In genomic region chr17:76103274-76104139, GRCh38 we compare ENCODE assay signal across 1 cellular context.
TF ChIP-seq lines count a peak whose summit lies in the region.

Gene EXOC7, minus strand, starts transcription at chr17:76103787. Its CDS starts 95 bp downstream, at chr17:76103692.

TF ChIP-seq in HEK293, 187 proteins besides CTCF, POLR2A, EP300 and RAD21 (continued from another document and continues in another):
- TF ChIP-seq ZSCAN4 (tag by site-specific recombination; IDR thresholded peaks at IDR 0.05) = peak; percentile 57; the same call in 1 of the 2 replicates
- TF ChIP-seq ZFHX2 (tag by site-specific recombination; conservative IDR thresholded peaks at IDR 0.05) = peak; percentile 89
- TF ChIP-seq, protein P1, sequence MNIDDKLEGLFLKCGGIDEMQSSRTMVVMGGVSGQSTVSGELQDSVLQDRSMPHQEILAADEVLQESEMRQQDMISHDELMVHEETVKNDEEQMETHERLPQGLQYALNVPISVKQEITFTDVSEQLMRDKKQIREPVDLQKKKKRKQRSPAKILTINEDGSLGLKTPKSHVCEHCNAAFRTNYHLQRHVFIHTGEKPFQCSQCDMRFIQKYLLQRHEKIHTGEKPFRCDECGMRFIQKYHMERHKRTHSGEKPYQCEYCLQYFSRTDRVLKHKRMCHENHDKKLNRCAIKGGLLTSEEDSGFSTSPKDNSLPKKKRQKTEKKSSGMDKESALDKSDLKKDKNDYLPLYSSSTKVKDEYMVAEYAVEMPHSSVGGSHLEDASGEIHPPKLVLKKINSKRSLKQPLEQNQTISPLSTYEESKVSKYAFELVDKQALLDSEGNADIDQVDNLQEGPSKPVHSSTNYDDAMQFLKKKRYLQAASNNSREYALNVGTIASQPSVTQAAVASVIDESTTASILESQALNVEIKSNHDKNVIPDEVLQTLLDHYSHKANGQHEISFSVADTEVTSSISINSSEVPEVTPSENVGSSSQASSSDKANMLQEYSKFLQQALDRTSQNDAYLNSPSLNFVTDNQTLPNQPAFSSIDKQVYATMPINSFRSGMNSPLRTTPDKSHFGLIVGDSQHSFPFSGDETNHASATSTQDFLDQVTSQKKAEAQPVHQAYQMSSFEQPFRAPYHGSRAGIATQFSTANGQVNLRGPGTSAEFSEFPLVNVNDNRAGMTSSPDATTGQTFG (tag by site-specific recombination; IDR thresholded peaks at IDR 0.05; ENCODE audit: borderline replicate concordance) = no peak
- TF ChIP-seq OVOL3 (tag by site-specific recombination; IDR thresholded peaks at IDR 0.05) = 0 out of 2 replicates have a peak, but pooled peaks have one; percentile 7
- no peak for TF ChIP-seq ZNF157 (tag by site-specific recombination; IDR thresholded peaks at IDR 0.05)
- TF ChIP-seq INSM2 (tag by site-specific recombination; IDR thresholded peaks at IDR 0.05) = no peak
- peak; percentile 87 for TF ChIP-seq ZNF335 (tag by site-specific recombination; conservative IDR thresholded peaks at IDR 0.05)
- 0 out of 2 replicates have a peak, but pooled peaks have one; percentile 58 for TF ChIP-seq KLF17 (tag by site-specific recombination; IDR thresholded peaks at IDR 0.05)
- TF ChIP-seq ZNF473 (tag by site-specific recombination; IDR thresholded peaks at IDR 0.05) = no peak
- no peak for TF ChIP-seq ZNF776 (tag by site-specific recombination; IDR thresholded peaks at IDR 0.05; ENCODE audit: borderline replicate concordance)
- peak; percentile 95 for TF ChIP-seq ZBTB48 (tag by site-specific recombination; IDR thresholded peaks at IDR 0.05)
- TF ChIP-seq KLF7 (tag by site-specific recombination; IDR thresholded peaks at IDR 0.05; ENCODE audit: borderline replicate concordance) = peak; percentile 65
- TF ChIP-seq ZNF311 (tag by site-specific recombination; IDR thresholded peaks at IDR 0.05; ENCODE audit: borderline replicate concordance) = no peak
- peak; percentile 37; the same call in 1 of the 2 replicates for TF ChIP-seq ZNF341 (tag by site-specific recombination; IDR thresholded peaks at IDR 0.05; ENCODE audit: low read depth)
- peak; percentile 69 for TF ChIP-seq KLF16 (tag by site-specific recombination; IDR thresholded peaks at IDR 0.05)
- peak; percentile 87 for TF ChIP-seq EGR2 (tag by site-specific recombination; IDR thresholded peaks at IDR 0.05; ENCODE audit: low read depth)
- TF ChIP-seq ZIC2 (tag by site-specific recombination; IDR thresholded peaks at IDR 0.05) = peak; percentile 85
- no peak for TF ChIP-seq ZNF239 (tag by site-specific recombination; IDR thresholded peaks at IDR 0.05)
- TF ChIP-seq HOXA7 (CRISPR knock-in tag; IDR thresholded peaks at IDR 0.05; ENCODE audit: borderline replicate concordance) = no peak
- no peak for TF ChIP-seq RBAK (tag by site-specific recombination; IDR thresholded peaks at IDR 0.05)
- 0 out of 2 replicates have a peak, but pooled peaks have one; percentile 42 for TF ChIP-seq ZNF324 (tag by site-specific recombination; IDR thresholded peaks at IDR 0.05)
- TF ChIP-seq ZBTB8A (tag by site-specific recombination; IDR thresholded peaks at IDR 0.05) = peak; percentile 22; the same call in 1 of the 2 replicates
- peak; percentile 58; the same call in 1 of the 2 replicates for TF ChIP-seq SP7 (tag by site-specific recombination; IDR thresholded peaks at IDR 0.05)
- no peak for TF ChIP-seq ZNF146 (tag by site-specific recombination; IDR thresholded peaks at IDR 0.05)
- TF ChIP-seq KLF1 (tag by site-specific recombination; IDR thresholded peaks at IDR 0.05) = peak; percentile 79
- TF ChIP-seq, protein P2, sequence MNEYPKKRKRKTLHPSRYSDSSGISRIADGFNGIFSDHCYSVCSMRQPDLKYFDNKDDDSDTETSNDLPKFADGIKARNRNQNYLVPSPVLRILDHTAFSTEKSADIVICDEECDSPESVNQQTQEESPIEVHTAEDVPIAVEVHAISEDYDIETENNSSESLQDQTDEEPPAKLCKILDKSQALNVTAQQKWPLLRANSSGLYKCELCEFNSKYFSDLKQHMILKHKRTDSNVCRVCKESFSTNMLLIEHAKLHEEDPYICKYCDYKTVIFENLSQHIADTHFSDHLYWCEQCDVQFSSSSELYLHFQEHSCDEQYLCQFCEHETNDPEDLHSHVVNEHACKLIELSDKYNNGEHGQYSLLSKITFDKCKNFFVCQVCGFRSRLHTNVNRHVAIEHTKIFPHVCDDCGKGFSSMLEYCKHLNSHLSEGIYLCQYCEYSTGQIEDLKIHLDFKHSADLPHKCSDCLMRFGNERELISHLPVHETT (tag by site-specific recombination; IDR thresholded peaks at IDR 0.05) = 0 out of 2 replicates have a peak, but pooled peaks have one; percentile 41
- peak; percentile 64; the same call in 1 of the 2 replicates for TF ChIP-seq ZXDB (tag by site-specific recombination; IDR thresholded peaks at IDR 0.05)
- TF ChIP-seq PRDM2 (tag by site-specific recombination; IDR thresholded peaks at IDR 0.05; ENCODE audit: borderline replicate concordance) = no peak
- no peak for TF ChIP-seq ZNF560 (tag by site-specific recombination; IDR thresholded peaks at IDR 0.05; ENCODE audit: borderline replicate concordance)
- peak; percentile 98 for TF ChIP-seq SP3 (tag by site-specific recombination; IDR thresholded peaks at IDR 0.05)
- TF ChIP-seq, protein P3, sequence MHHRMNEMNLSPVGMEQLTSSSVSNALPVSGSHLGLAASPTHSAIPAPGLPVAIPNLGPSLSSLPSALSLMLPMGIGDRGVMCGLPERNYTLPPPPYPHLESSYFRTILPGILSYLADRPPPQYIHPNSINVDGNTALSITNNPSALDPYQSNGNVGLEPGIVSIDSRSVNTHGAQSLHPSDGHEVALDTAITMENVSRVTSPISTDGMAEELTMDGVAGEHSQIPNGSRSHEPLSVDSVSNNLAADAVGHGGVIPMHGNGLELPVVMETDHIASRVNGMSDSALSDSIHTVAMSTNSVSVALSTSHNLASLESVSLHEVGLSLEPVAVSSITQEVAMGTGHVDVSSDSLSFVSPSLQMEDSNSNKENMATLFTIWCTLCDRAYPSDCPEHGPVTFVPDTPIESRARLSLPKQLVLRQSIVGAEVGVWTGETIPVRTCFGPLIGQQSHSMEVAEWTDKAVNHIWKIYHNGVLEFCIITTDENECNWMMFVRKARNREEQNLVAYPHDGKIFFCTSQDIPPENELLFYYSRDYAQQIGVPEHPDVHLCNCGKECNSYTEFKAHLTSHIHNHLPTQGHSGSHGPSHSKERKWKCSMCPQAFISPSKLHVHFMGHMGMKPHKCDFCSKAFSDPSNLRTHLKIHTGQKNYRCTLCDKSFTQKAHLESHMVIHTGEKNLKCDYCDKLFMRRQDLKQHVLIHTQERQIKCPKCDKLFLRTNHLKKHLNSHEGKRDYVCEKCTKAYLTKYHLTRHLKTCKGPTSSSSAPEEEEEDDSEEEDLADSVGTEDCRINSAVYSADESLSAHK (tag by site-specific recombination; IDR thresholded peaks at IDR 0.05) = no peak
- TF ChIP-seq ZNF133 (tag by site-specific recombination; IDR thresholded peaks at IDR 0.05) = no peak
- TF ChIP-seq ZBTB44 (tag by site-specific recombination; IDR thresholded peaks at IDR 0.05) = no peak
- peak; percentile 52 for TF ChIP-seq ZBTB17 (tag by site-specific recombination; IDR thresholded peaks at IDR 0.05)
- TF ChIP-seq, protein P4, sequence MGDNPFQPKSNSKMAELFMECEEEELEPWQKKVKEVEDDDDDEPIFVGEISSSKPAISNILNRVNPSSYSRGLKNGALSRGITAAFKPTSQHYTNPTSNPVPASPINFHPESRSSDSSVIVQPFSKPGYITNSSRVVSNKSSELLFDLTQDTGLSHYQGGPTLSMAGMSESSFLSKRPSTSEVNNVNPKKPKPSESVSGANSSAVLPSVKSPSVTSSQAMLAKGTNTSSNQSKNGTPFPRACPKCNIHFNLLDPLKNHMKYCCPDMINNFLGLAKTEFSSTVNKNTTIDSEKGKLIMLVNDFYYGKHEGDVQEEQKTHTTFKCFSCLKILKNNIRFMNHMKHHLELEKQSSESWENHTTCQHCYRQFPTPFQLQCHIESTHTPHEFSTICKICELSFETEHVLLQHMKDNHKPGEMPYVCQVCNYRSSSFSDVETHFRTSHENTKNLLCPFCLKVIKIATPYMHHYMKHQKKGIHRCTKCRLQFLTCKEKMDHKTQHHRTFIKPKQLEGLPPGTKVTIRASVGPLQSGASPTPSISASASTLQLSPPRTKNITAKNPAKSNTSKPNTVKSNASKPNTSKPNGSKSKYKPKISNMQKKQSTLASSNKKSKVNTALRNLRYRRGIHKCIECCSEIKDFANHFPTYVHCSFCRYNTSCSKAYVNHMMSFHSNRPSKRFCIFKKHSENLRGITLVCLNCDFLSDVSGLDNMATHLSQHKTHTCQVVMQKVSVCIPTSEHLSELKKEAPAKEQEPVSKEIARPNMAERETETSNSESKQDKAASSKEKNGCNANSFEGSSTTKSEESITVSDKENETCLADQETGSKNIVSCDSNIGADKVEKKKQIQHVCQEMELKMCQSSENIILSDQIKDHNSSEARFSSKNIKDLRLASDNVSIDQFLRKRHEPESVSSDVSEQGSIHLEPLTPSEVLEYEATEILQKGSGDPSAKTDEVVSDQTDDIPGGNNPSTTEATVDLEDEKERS (tag by site-specific recombination; IDR thresholded peaks at IDR 0.05) = 0 out of 2 replicates have a peak, but pooled peaks have one; percentile 20
- no peak for TF ChIP-seq ZNF530 (tag by site-specific recombination; IDR thresholded peaks at IDR 0.05; ENCODE audit: low read depth)
- TF ChIP-seq ZNF174 (tag by site-specific recombination; IDR thresholded peaks at IDR 0.05) = no peak
- peak; percentile 26; the same call in 1 of the 2 replicates for TF ChIP-seq WT1 (tag by site-specific recombination; IDR thresholded peaks at IDR 0.05)
